In the genomic region with DNA sequence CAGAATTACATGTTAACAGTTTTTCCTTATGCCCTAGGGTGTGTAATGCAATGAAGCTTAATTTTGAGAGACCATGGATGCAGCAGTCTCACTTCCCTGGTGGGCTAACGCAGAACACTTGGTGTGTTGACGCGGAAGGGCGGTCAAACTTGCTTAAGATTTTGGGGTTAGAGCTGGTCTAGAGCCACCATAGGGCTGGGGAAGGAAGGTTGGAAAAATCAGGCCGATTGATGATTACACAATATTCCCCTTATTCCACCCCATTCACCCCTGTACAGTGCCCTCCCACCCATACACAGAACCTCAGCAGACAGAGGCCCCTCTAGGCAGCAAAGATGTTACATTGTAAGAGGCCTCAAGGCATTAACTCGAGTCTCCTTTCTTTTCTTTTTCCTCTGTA, we compare ENCODE assay signal across 24 cellular contexts. TPM values are rescaled to one million over a fixed set of nuclear protein-coding genes. Genes with fewer than 3 reads are reported as not detected.
A peak's percentile ranks its signal among the peaks of the same experiment; 100 is the strongest.
DNase-seq lines count a peak whose midpoint lies in the region; ATAC-seq and TF ChIP-seq lines count a peak whose summit lies in the region.
"Had no signal": no experiment of that assay in that cellular context is flagged by ENCODE, and none has a peak within 500 bp of the region (broad histone marks: within the 10 kb centered on the region; RNA-seq: fewer than 3 reads in every experiment).

No MANE protein-coding gene starts in this region.

- peaks cover 8% of the 10 kb centered on the region for H3K9me3 Mint-ChIP-seq in HFFc6
- no peaks in the 10 kb centered on the region for H3K9me3 Mint-ChIP-seq in activated T-helper 17 cell treated with anti-CD3 and anti-CD28 coated beads, Interleukin-2, amount 50 U/mL, for 72 hours
- H3K9me3 Mint-ChIP-seq: activated T-cell treated with anti-CD3 and anti-CD28 coated beads, Interleukin-2, amount 50 U/mL, for 72 hours; CD8-positive, alpha-beta T cell; memory B cell had no signal

- no peak for DNase-seq in HFFc6
- DNase-seq in smooth muscle cell (lab: John Stamatoyannopoulos, UW; ENCODE audit: unreplicated experiment): no peak
- DNase-seq in stimulated activated CD4-positive, alpha-beta T cell treated with anti-CD3 and anti-CD28 coated beads, Interleukin-4, amount 100 ng/mL, for 4 hours: no peak
- no peak for DNase-seq in left colon
- no peak for DNase-seq in GM13976 (ENCODE audit: low spot score)
- DNase-seq: activated CD4-positive, alpha-beta T cell treated with anti-CD3 and anti-CD28 coated beads, Interleukin-2, amount 50 U/mL, for 1 hour; activated CD8-positive, alpha-beta memory T cell treated with anti-CD3 and anti-CD28 coated beads, Interleukin-2, amount 10 ng/mL, durations not matched to agents 7 days and 5 days; activated naive CD4-positive, alpha-beta T cell treated with anti-CD3 and anti-CD28 coated beads, Interleukin-2, amount 50 U/mL, for 16 hours; activated T-cell treated with anti-CD3 and anti-CD28 coated beads, Interleukin-2, amount 50 U/mL, for 72 hours; CD8-positive, alpha-beta T cell; effector CD4-positive, alpha-beta T cell; erythroblast; heart left ventricle; KBM-7; naive thymus-derived CD4-positive, alpha-beta T cell; NCI-H1436 treated with DMSO at 0.1 percent for 48 hours; NCI-H2107; NCI-H446 treated with DMSO at 0.1 percent for 48 hours; Right ventricle myocardium superior; T-helper 9 cell; WERI-Rb-1 had no signal

- peaks cover 1% of the 10 kb centered on the region for H3K27me3 Mint-ChIP-seq in HFFc6 (ENCODE audit: insufficient read depth)
- no peaks in the 10 kb centered on the region for H3K27me3 Mint-ChIP-seq in activated T-helper 17 cell treated with anti-CD3 and anti-CD28 coated beads, Interleukin-2, amount 50 U/mL, for 72 hours
- H3K27me3 Mint-ChIP-seq: activated CD8-positive, alpha-beta memory T cell treated with anti-CD3 and anti-CD28 coated beads, Interleukin-2, amount 10 ng/mL, durations not matched to agents 7 days and 5 days; memory B cell; naive thymus-derived CD4-positive, alpha-beta T cell had no signal

- no peak overlapping the region for H3K9ac ChIP-seq in smooth muscle cell (ENCODE audit: low read depth)

- WGBS in mesodermal cell (ENCODE audit: insufficient coverage in 2 of 2), 2 experiments: 88% methylated on average over 3 of the region's 6 CpGs; no CpG with 5 or more reads in 1 of the 2 experiments
- WGBS in smooth muscle cell (ENCODE audit: low lambda C conversion rate): 85% methylated on average over 6 of the region's 6 CpGs

- peaks cover 20% of the 10 kb centered on the region for H3F3A ChIP-seq in smooth muscle cell (ENCODE audit: low read depth)

- no peak overlapping the region for H2AFZ ChIP-seq in smooth muscle cell (ENCODE audit: low read depth)

- H3K27me3 ChIP-seq in smooth muscle cell (ENCODE audit: low read depth): no peaks in the 10 kb centered on the region
- H3K27me3 ChIP-seq: heart left ventricle had no signal

- H3K4me3 Mint-ChIP-seq in HFFc6: no peak overlapping the region
- H3K4me3 Mint-ChIP-seq in activated T-helper 17 cell treated with anti-CD3 and anti-CD28 coated beads, Interleukin-2, amount 50 U/mL, for 72 hours: no peak overlapping the region
- H3K4me3 Mint-ChIP-seq: activated CD8-positive, alpha-beta memory T cell treated with anti-CD3 and anti-CD28 coated beads, Interleukin-2, amount 10 ng/mL, durations not matched to agents 7 days and 5 days; activated T-cell treated with anti-CD3 and anti-CD28 coated beads, Interleukin-2, amount 50 U/mL, for 72 hours; CD8-positive, alpha-beta T cell; memory B cell had no signal

- intact Hi-C loops in left colon (cut with DNase I, micrococcal nuclease): no loop called here

- ATAC-seq in activated T-helper 17 cell treated with anti-CD3 and anti-CD28 coated beads, Interleukin-2, amount 50 U/mL, for 72 hours (replicated peaks): no peak
- no peak for ATAC-seq in left colon
- ATAC-seq: activated CD8-positive, alpha-beta memory T cell treated with anti-CD3 and anti-CD28 coated beads, Interleukin-2, amount 10 ng/mL, durations not matched to agents 7 days and 5 days; activated T-cell treated with anti-CD3 and anti-CD28 coated beads, Interleukin-2, amount 50 U/mL, for 72 hours; CD8-positive, alpha-beta T cell; naive thymus-derived CD4-positive, alpha-beta T cell had no signal

- H3K27ac ChIP-seq in mesodermal cell (ENCODE audit: low read depth, low read length, severe bottlenecking) (peak overlapping the region; percentile 31), smooth muscle cell (ENCODE audit: low read depth) (peak overlapping the region; percentile 50)
- H3K27ac ChIP-seq: WERI-Rb-1 had no signal

- in situ Hi-C loops in GM13976 (cut with MboI; ENCODE audit: low sequenced_read_pairs, unreplicated experiment): no loop called here

- no peak for TF ChIP-seq CTCF in HFFc6 (IDR thresholded peaks at IDR 0.05)
- no peak for TF ChIP-seq CTCF in smooth muscle cell (IDR thresholded peaks at IDR 0.05; ENCODE audit: borderline replicate concordance, insufficient read depth, poor library complexity, severe bottlenecking)
- TF ChIP-seq CTCF in GM13976 (IDR thresholded peaks at IDR 0.05; ENCODE audit: borderline replicate concordance, control extremely low read depth, extremely low read depth, insufficient read depth, missing control alignments): no peak

- H3K36me3 ChIP-seq in mesodermal cell (ENCODE audit: control insufficient read depth, insufficient read depth, low read length) (peaks cover 28% of the 10 kb centered on the region), smooth muscle cell (ENCODE audit: low read depth) (no peaks in the 10 kb centered on the region)
- H3K36me3 ChIP-seq: heart left ventricle, WERI-Rb-1 had no signal

- H3K4me3 ChIP-seq in mesodermal cell (ENCODE audit: extremely low read depth, insufficient read depth, low read length, poor library complexity, severe bottlenecking) (no peak overlapping the region), smooth muscle cell (no peak overlapping the region)
- H3K4me3 ChIP-seq: heart left ventricle had no signal

- H4K20me1 ChIP-seq in smooth muscle cell (ENCODE audit: low read depth): peaks cover 100% of the 10 kb centered on the region

- H3K4me1 ChIP-seq in mesodermal cell (ENCODE audit: control insufficient read depth, insufficient read depth, low read length, poor library complexity, severe bottlenecking): peaks cover 47% of the 10 kb centered on the region
- peaks cover 50% of the 10 kb centered on the region for H3K4me1 ChIP-seq in smooth muscle cell (ENCODE audit: low read depth)

- H3K9me3 ChIP-seq in mesodermal cell (ENCODE audit: control insufficient read depth, low read length): no peaks in the 10 kb centered on the region
- H3K9me3 ChIP-seq in smooth muscle cell (replicated peaks; ENCODE audit: low read depth): no peaks in the 10 kb centered on the region
- H3K9me3 ChIP-seq: heart left ventricle had no signal

- peaks cover 100% of the 10 kb centered on the region for H3K79me2 ChIP-seq in smooth muscle cell (ENCODE audit: low read depth)

- peak overlapping the region; percentile 54 for H3K4me2 ChIP-seq in smooth muscle cell

- peaks cover 28% of the 10 kb centered on the region for H3K36me3 Mint-ChIP-seq in HFFc6 (ENCODE audit: low read depth)
- H3K36me3 Mint-ChIP-seq in activated T-helper 17 cell treated with anti-CD3 and anti-CD28 coated beads, Interleukin-2, amount 50 U/mL, for 72 hours (ENCODE audit: low read depth): peaks cover 8% of the 10 kb centered on the region
- H3K36me3 Mint-ChIP-seq: memory B cell had no signal

- peaks cover 93% of the 10 kb centered on the region for H3K4me1 Mint-ChIP-seq in HFFc6 (ENCODE audit: low read depth)
- peaks cover 46% of the 10 kb centered on the region for H3K4me1 Mint-ChIP-seq in activated T-helper 17 cell treated with anti-CD3 and anti-CD28 coated beads, Interleukin-2, amount 50 U/mL, for 72 hours

- H3K27ac Mint-ChIP-seq in HFFc6: peak overlapping the region; percentile 40; the same call in 1 of the 2 replicates
- H3K27ac Mint-ChIP-seq in activated T-helper 17 cell treated with anti-CD3 and anti-CD28 coated beads, Interleukin-2, amount 50 U/mL, for 72 hours: peak overlapping the region; percentile 8
- H3K27ac Mint-ChIP-seq: activated T-cell treated with anti-CD3 and anti-CD28 coated beads, Interleukin-2, amount 50 U/mL, for 72 hours; CD8-positive, alpha-beta T cell had no signal

RNA-seq across cellular contexts. Expression of gene VGLL4, which starts 24.3 kb away (rescaled TPM):
- 10 to 100 TPM; 31.6 to 42.2 (median 33.8) TPM for total RNA-seq in HFFc6 (2021; fragmentation: NEBNext Ultra II Directional; extraction: Animal tissue kit (Norgen Biotek cat#: 25700))
- 10 to 100 TPM; 34.3 to 42.4 TPM for total RNA-seq in activated T-helper 17 cell treated with anti-CD3 and anti-CD28 coated beads, Interleukin-2, amount 50 U/mL, for 72 hours
- 115 TPM for polyA plus RNA-seq in mesodermal cell (2013, experiment 1 of 2)
- 90.5 TPM for polyA plus RNA-seq in mesodermal cell (2013, experiment 2 of 2)
- total RNA-seq in smooth muscle cell (109 and 149 TPM in 2 replicates), left colon (10 to 100 TPM; 52.7 to 53.4 TPM)
- 64.3 and 72.0 TPM in 2 replicates for polyA plus RNA-seq in smooth muscle cell
